Comparison of ENCODE assay signal across 8 cellular contexts in the genomic region with DNA sequence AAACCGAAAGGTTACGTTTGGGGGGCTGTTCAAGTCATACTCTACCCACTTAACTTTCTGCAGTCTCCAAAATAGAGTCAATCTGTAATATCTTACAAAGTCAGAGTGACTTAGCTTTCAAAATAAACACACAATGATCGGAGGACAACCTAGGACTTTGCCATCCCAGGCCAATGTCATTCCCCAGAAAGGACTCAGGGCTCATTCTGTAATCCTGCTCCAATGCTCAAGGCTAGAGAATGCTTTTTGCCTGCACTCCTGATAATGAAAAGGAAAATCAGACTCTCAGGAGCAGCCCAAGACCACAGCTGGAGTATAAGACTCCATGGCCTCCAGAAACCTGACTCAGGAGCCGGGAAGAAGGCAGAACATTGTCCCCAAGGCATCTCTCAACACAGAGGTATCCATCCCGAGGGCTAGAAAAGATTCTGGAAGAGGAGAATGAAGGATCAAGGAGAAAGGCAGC. TPM values are rescaled to one million over a fixed set of nuclear protein-coding genes. Genes with fewer than 3 reads are reported as not detected.
DNase-seq lines count a peak whose midpoint lies in the region; ATAC-seq and TF ChIP-seq lines count a peak whose summit lies in the region.

No MANE protein-coding gene starts in this region.

- H3K27me3 Mint-ChIP-seq in MCF 10A (ENCODE audit: insufficient read depth, unreplicated experiment) = no peaks in the 10 kb centered on the region
- H3K27me3 Mint-ChIP-seq in naive thymus-derived CD4-positive, alpha-beta T cell = no peaks in the 10 kb centered on the region

- peaks cover 72% of the 10 kb centered on the region for H3K4me1 Mint-ChIP-seq in MCF 10A (ENCODE audit: insufficient read depth, unreplicated experiment)
- peaks cover 53 to 89% (median 78%) of the 10 kb centered on the region in 7 donors for H3K4me1 Mint-ChIP-seq in naive thymus-derived CD4-positive, alpha-beta T cell

- no peaks in the 10 kb centered on the region for H3K9me3 ChIP-seq in heart left ventricle
- no peaks in the 10 kb centered on the region for H3K9me3 ChIP-seq in naive thymus-derived CD4-positive, alpha-beta T cell (ENCODE audit: control insufficient read depth in 2 of 3, low read length in 3 of 3)

- no peaks in the 10 kb centered on the region for H3K9me3 Mint-ChIP-seq in MCF 10A (ENCODE audit: unreplicated experiment)
- H3K9me3 Mint-ChIP-seq in naive thymus-derived CD4-positive, alpha-beta T cell = peaks cover 0 to 4% (median 0%) of the 10 kb centered on the region in 11 donors

- no peak for TF ChIP-seq CTCF in heart left ventricle (IDR thresholded peaks at IDR 0.05)
- no peak for TF ChIP-seq CTCF in MCF 10A (IDR thresholded peaks at IDR 0.05; ENCODE audit: unreplicated experiment)

- H3K4me3 ChIP-seq in heart left ventricle = no peak overlapping the region
- H3K4me3 ChIP-seq in naive thymus-derived CD4-positive, alpha-beta T cell (ENCODE audit: low read length) = no peak overlapping the region
- H3K4me3 ChIP-seq in urinary bladder (ENCODE audit: low read depth, low read length) = no peak overlapping the region

- ATAC-seq in heart left ventricle = no peak
- no peak for ATAC-seq in naive thymus-derived CD4-positive, alpha-beta T cell
- ATAC-seq in HG02678 (IDR thresholded peaks at IDR 0.05; ENCODE audit: unreplicated experiment) = no peak

- WGBS in heart left ventricle, 4 donors = 63 to 71% (median 65%) methylated on average over 5 of the region's 5 CpGs
- WGBS in urinary bladder = 34% methylated on average over 5 of the region's 5 CpGs

- DNase-seq in heart left ventricle = no peak
- no peak for DNase-seq in cardiac septum (ENCODE audit: low spot score)
- DNase-seq in MCF 10A (ENCODE audit: unreplicated experiment) = no peak
- no peak for DNase-seq in naive thymus-derived CD4-positive, alpha-beta T cell
- DNase-seq in NCI-H2081 treated with DMSO at 0.1 percent for 48 hours (lab: John Stamatoyannopoulos, UW) = no peak
- no peak for DNase-seq in globus pallidus (ENCODE audit: low spot score)

- H3K27ac ChIP-seq in heart left ventricle (peak overlapping the region; percentile 65 to 94 (median 82)), urinary bladder (ENCODE audit: low read depth) (peak overlapping the region; percentile 85)
- H3K27ac ChIP-seq in naive thymus-derived CD4-positive, alpha-beta T cell (ENCODE audit: low read depth, low read length) = peak overlapping the region; percentile 39

- H3K27ac Mint-ChIP-seq in MCF 10A (ENCODE audit: low read depth, unreplicated experiment) = peak overlapping the region; percentile 88
- peak overlapping the region; percentile 76 to 98 (median 93) for H3K27ac Mint-ChIP-seq in naive thymus-derived CD4-positive, alpha-beta T cell

- BruUV-seq in MCF 10A (replicated peaks; lab: Mats Ljungman, UMichigan) = no TSS peak

- peaks cover 24 to 86% (median 76%) of the 10 kb centered on the region in 12 donors for H3K4me1 ChIP-seq in heart left ventricle
- H3K4me1 ChIP-seq in naive thymus-derived CD4-positive, alpha-beta T cell (ENCODE audit: control insufficient read depth in 2 of 2, insufficient read depth in 2 of 2, low read length in 2 of 2) = peaks cover 55 to 68% of the 10 kb centered on the region in 2 donors
- H3K4me1 ChIP-seq in urinary bladder (ENCODE audit: insufficient read depth) = peaks cover 5% of the 10 kb centered on the region

- POLR2A ChIA-PET in MCF 10A (lab: Yijun Ruan, JAX) = interaction anchor here (0.5 to 27.1 kb wide), 17 partner anchors 9 to 352 kb away, joined by 3 to 902 read pairs (median 4); a partner anchor contains a TSS
- POLR2A ChIA-PET in naive thymus-derived CD4-positive, alpha-beta T cell (lab: Charles Lee) = interaction anchor here (1.2 to 1.5 kb wide), 4 partner anchors 12 to 155 kb away, joined by 3 to 5 read pairs (median 4); no protein-coding TSS in a partner anchor

- H3K27me3 ChIP-seq in heart left ventricle = no peaks in the 10 kb centered on the region
- no peaks in the 10 kb centered on the region for H3K27me3 ChIP-seq in naive thymus-derived CD4-positive, alpha-beta T cell (ENCODE audit: control insufficient read depth in 2 of 2, insufficient read depth in 2 of 2, low read length in 2 of 2)

- peak overlapping the region; percentile 40 for H3K4me3 Mint-ChIP-seq in MCF 10A (ENCODE audit: unreplicated experiment)
- H3K4me3 Mint-ChIP-seq in naive thymus-derived CD4-positive, alpha-beta T cell = peak overlapping the region in 9 of 10 donors; percentile 6 to 80 (median 30)

- TF ChIP-seq POLR2A in heart left ventricle (IDR thresholded peaks at IDR 0.05) = no peak

- H3K36me3 Mint-ChIP-seq in MCF 10A (ENCODE audit: insufficient read depth, unreplicated experiment) = peaks cover 11% of the 10 kb centered on the region
- peaks cover 0 to 9% (median 3%) of the 10 kb centered on the region in 5 donors for H3K36me3 Mint-ChIP-seq in naive thymus-derived CD4-positive, alpha-beta T cell

- CTCF ChIA-PET in MCF 10A (lab: Yijun Ruan, JAX) = interaction anchor here (0.5 to 1.5 kb wide), 3 partner anchors 30 to 475 kb away, joined by 3 to 5 read pairs (median 3); no protein-coding TSS in a partner anchor
- CTCF ChIA-PET in naive thymus-derived CD4-positive, alpha-beta T cell (lab: Charles Lee) = interaction anchor here (0.6 to 1.2 kb wide), 3 partner anchors 10 to 92 kb away, joined by 3 to 4 read pairs (median 4); no protein-coding TSS in a partner anchor

- no peaks in the 10 kb centered on the region for H3K36me3 ChIP-seq in heart left ventricle
- H3K36me3 ChIP-seq in naive thymus-derived CD4-positive, alpha-beta T cell (ENCODE audit: control insufficient read depth in 2 of 3, insufficient read depth in 3 of 3, low read length in 3 of 3) = no peaks in the 10 kb centered on the region
- H3K36me3 ChIP-seq in urinary bladder (ENCODE audit: insufficient read depth) = no peaks in the 10 kb centered on the region

- intact Hi-C loops in heart left ventricle (cut with DNase I) (loop anchor here in 4 of 10 donors (5.0 to 10.0 kb wide), 3 partner anchors 90 to 480 kb away; no protein-coding TSS in a partner anchor), cardiac septum (cut with DNase I) (no loop called here), MCF 10A (cut with micrococcal nuclease) (loop anchor here (1.0 to 2.0 kb wide), 3 partner anchors 29 to 84 kb away; a partner anchor contains a TSS)
- intact Hi-C loops in naive thymus-derived CD4-positive, alpha-beta T cell (cut with micrococcal nuclease) = loop anchor here in 1 of 2 donors (1.0 kb wide), 1 partner anchor 93 kb away; no protein-coding TSS in a partner anchor

RNA-seq across cellular contexts. Expression of a gene that starts 28.5 kb away (rescaled TPM):
- 10 to 100 TPM; 26.4 to 44.8 (median 35.3) TPM for total RNA-seq in heart left ventricle
- 10 to 100 TPM; 12.0 to 49.6 TPM for polyA plus RNA-seq in heart left ventricle
- 21.2 TPM for total RNA-seq in cardiac septum
- 26.3 and 31.6 TPM in 2 replicates for total RNA-seq in MCF 10A (2022)
- total RNA-seq in naive thymus-derived CD4-positive, alpha-beta T cell = 10 to 100 TPM; 19.4 to 33.1 (median 24.2) TPM
- 10 to 100 TPM; 25.2 to 27.1 TPM for polyA plus RNA-seq in naive thymus-derived CD4-positive, alpha-beta T cell
- total RNA-seq in urinary bladder = 33.5 TPM
- 29.7 TPM for polyA plus RNA-seq in urinary bladder

RNA-seq across cellular contexts. Expression of a gene that starts 28.8 kb away (rescaled TPM):
- total RNA-seq in heart left ventricle = 100 to 1,000 TPM; 135 to 237 (median 179) TPM
- polyA plus RNA-seq in heart left ventricle = 100 to 1,000 TPM; 124 to 242 TPM
- total RNA-seq in cardiac septum = 171 TPM
- total RNA-seq in MCF 10A (2022) = 97.0 and 110 TPM in 2 replicates
- total RNA-seq in naive thymus-derived CD4-positive, alpha-beta T cell = 100 to 1,000 TPM in 3 of 5 experiments, 10 to 100 TPM in 2; 85.5 to 131 (median 105) TPM
- polyA plus RNA-seq in naive thymus-derived CD4-positive, alpha-beta T cell = 100 to 1,000 TPM; 318 to 445 TPM
- 82.4 TPM for total RNA-seq in urinary bladder
- 157 TPM for polyA plus RNA-seq in urinary bladder

RNA-seq across cellular contexts. Expression of a gene that starts 29.1 kb away (rescaled TPM):
- total RNA-seq in heart left ventricle = 10 to 100 TPM; 14.6 to 68.2 (median 40.4) TPM
- 100 to 1,000 TPM in 1 of 2 donors, 10 to 100 TPM in 1; 59.4 to 112 TPM for polyA plus RNA-seq in heart left ventricle
- 22.6 TPM for total RNA-seq in cardiac septum
- total RNA-seq in MCF 10A (2022) = 698 and 872 TPM in 2 replicates
- total RNA-seq in naive thymus-derived CD4-positive, alpha-beta T cell = 100 to 1,000 TPM in 3 of 5 experiments, 10 to 100 TPM in 2; 25.4 to 335 (median 135) TPM
- 100 to 1,000 TPM in 1 of 2 donors, 10 to 100 TPM in 1; 80.4 to 219 TPM for polyA plus RNA-seq in naive thymus-derived CD4-positive, alpha-beta T cell
- 137 TPM for total RNA-seq in urinary bladder
- 277 TPM for polyA plus RNA-seq in urinary bladder
